ENCODE assay signal across 11 cellular contexts in genomic region chr7:2687881-2688318, GRCh38. TPM values are rescaled to one million over a fixed set of nuclear protein-coding genes. Genes with fewer than 3 reads are reported as not detected.
DNase-seq lines count a peak whose midpoint lies in the region; ATAC-seq and TF ChIP-seq lines count a peak whose summit lies in the region.
"Had no signal": no experiment of that assay in that cellular context is flagged by ENCODE, and none has a peak within 500 bp of the region (broad histone marks: within the 10 kb centered on the region; RNA-seq: fewer than 3 reads in every experiment).

A gene with protein sequence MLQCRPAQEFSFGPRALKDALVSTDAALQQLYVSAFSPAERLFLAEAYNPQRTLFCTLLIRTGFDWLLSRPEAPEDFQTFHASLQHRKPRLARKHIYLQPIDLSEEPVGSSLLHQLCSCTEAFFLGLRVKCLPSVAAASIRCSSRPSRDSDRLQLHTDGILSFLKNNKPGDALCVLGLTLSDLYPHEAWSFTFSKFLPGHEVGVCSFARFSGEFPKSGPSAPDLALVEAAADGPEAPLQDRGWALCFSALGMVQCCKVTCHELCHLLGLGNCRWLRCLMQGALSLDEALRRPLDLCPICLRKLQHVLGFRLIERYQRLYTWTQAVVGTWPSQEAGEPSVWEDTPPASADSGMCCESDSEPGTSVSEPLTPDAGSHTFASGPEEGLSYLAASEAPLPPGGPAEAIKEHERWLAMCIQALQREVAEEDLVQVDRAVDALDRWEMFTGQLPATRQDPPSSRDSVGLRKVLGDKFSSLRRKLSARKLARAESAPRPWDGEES (plus strand): TSS chr7:2688202. CDS start chr7:2700452, 12,250 bp downstream.

- H3K27me3 Mint-ChIP-seq in activated CD8-positive, alpha-beta T cell treated with anti-CD3 and anti-CD28 coated beads, Interleukin-2, amount 10 ng/mL, durations not matched to agents 7 days and 5 days (ENCODE audit: low read depth): peaks cover 46% of the 10 kb centered on the region
- H3K27me3 Mint-ChIP-seq in activated CD8-positive, alpha-beta T cell treated with anti-CD3 and anti-CD28 coated beads for 36 hours: peaks cover 42% of the 10 kb centered on the region
- peaks cover 26% of the 10 kb centered on the region for H3K27me3 Mint-ChIP-seq in activated T-helper 17 cell treated with anti-CD3 and anti-CD28 coated beads, Interleukin-2, amount 50 U/mL, for 72 hours
- peaks cover 33% of the 10 kb centered on the region for H3K27me3 Mint-ChIP-seq in activated CD4-positive, alpha-beta memory T cell treated with anti-CD3 and anti-CD28 coated beads for 36 hours

- no peaks in the 10 kb centered on the region for H3K36me3 Mint-ChIP-seq in activated CD8-positive, alpha-beta T cell treated with anti-CD3 and anti-CD28 coated beads, Interleukin-2, amount 10 ng/mL, durations not matched to agents 7 days and 5 days (ENCODE audit: low read depth)
- H3K36me3 Mint-ChIP-seq in activated CD8-positive, alpha-beta T cell treated with anti-CD3 and anti-CD28 coated beads for 36 hours (ENCODE audit: low read depth): no peaks in the 10 kb centered on the region
- H3K36me3 Mint-ChIP-seq in activated T-helper 17 cell treated with anti-CD3 and anti-CD28 coated beads, Interleukin-2, amount 50 U/mL, for 72 hours (ENCODE audit: low read depth): no peaks in the 10 kb centered on the region
- no peaks in the 10 kb centered on the region for H3K36me3 Mint-ChIP-seq in activated CD4-positive, alpha-beta memory T cell treated with anti-CD3 and anti-CD28 coated beads for 36 hours

- ATAC-seq in activated CD8-positive, alpha-beta T cell treated with anti-CD3 and anti-CD28 coated beads, Interleukin-2, amount 10 ng/mL, durations not matched to agents 7 days and 5 days: peak; percentile 10
- ATAC-seq in activated CD8-positive, alpha-beta T cell treated with anti-CD3 and anti-CD28 coated beads for 36 hours: no peak
- ATAC-seq in activated T-helper 17 cell treated with anti-CD3 and anti-CD28 coated beads, Interleukin-2, amount 50 U/mL, for 72 hours (replicated peaks): no peak
- no peak for ATAC-seq in GM21619 (IDR thresholded peaks at IDR 0.05; ENCODE audit: unreplicated experiment)

- POLR2A ChIA-PET in activated CD8-positive, alpha-beta T cell treated with anti-CD3 and anti-CD28 coated beads, Interleukin-2, amount 10 ng/mL, durations not matched to agents 7 days and 5 days (lab: Charles Lee): no interaction called here
- POLR2A ChIA-PET in activated CD8-positive, alpha-beta T cell treated with anti-CD3 and anti-CD28 coated beads for 36 hours (lab: Charles Lee): interaction anchor here (0.6 kb wide), 1 partner anchor 285 kb away, joined by 3 read pairs; the partner anchor contains the start of gene CHST12
- POLR2A ChIA-PET in activated CD4-positive, alpha-beta memory T cell treated with anti-CD3 and anti-CD28 coated beads for 36 hours (lab: Charles Lee): interaction anchor here (0.6 kb wide), 1 partner anchor 1448 kb away, joined by 4 read pairs; no protein-coding TSS in a partner anchor

- TF ChIP-seq CTCF in activated CD8-positive, alpha-beta T cell treated with anti-CD3 and anti-CD28 coated beads for 36 hours (IDR thresholded peaks at IDR 0.05): no peak

- no peaks in the 10 kb centered on the region for H3K9me3 Mint-ChIP-seq in activated CD8-positive, alpha-beta T cell treated with anti-CD3 and anti-CD28 coated beads, Interleukin-2, amount 10 ng/mL, durations not matched to agents 7 days and 5 days (ENCODE audit: insufficient read depth)
- H3K9me3 Mint-ChIP-seq in activated CD8-positive, alpha-beta T cell treated with anti-CD3 and anti-CD28 coated beads for 36 hours: no peaks in the 10 kb centered on the region
- no peaks in the 10 kb centered on the region for H3K9me3 Mint-ChIP-seq in activated T-helper 17 cell treated with anti-CD3 and anti-CD28 coated beads, Interleukin-2, amount 50 U/mL, for 72 hours
- no peaks in the 10 kb centered on the region for H3K9me3 Mint-ChIP-seq in activated CD4-positive, alpha-beta memory T cell treated with anti-CD3 and anti-CD28 coated beads for 36 hours

- H3K4me3 Mint-ChIP-seq in activated CD8-positive, alpha-beta T cell treated with anti-CD3 and anti-CD28 coated beads, Interleukin-2, amount 10 ng/mL, durations not matched to agents 7 days and 5 days: peak within 1 kb of the TSS; percentile 30
- no peak within 1 kb of the TSS for H3K4me3 Mint-ChIP-seq in activated CD8-positive, alpha-beta T cell treated with anti-CD3 and anti-CD28 coated beads for 36 hours
- peak within 1 kb of the TSS; percentile 25 for H3K4me3 Mint-ChIP-seq in activated T-helper 17 cell treated with anti-CD3 and anti-CD28 coated beads, Interleukin-2, amount 50 U/mL, for 72 hours
- H3K4me3 Mint-ChIP-seq in activated CD4-positive, alpha-beta memory T cell treated with anti-CD3 and anti-CD28 coated beads for 36 hours: no peak within 1 kb of the TSS

- intact Hi-C loops in activated CD8-positive, alpha-beta T cell treated with anti-CD3 and anti-CD28 coated beads for 36 hours (cut with micrococcal nuclease): no loop called here
- intact Hi-C loops in activated CD4-positive, alpha-beta memory T cell treated with anti-CD3 and anti-CD28 coated beads for 36 hours (cut with micrococcal nuclease): no loop called here

- DNase-seq in activated CD8-positive, alpha-beta T cell treated with anti-CD3 and anti-CD28 coated beads, Interleukin-2, amount 10 ng/mL, durations not matched to agents 7 days and 5 days: no peak
- DNase-seq in activated CD8-positive, alpha-beta T cell treated with anti-CD3 and anti-CD28 coated beads for 36 hours: no peak
- DNase-seq in iPS-NIHi11 (ENCODE audit: low spot score): peak; percentile 73
- DNase-seq in GOT3 (lab: John Stamatoyannopoulos, UW): no peak
- DNase-seq in activated CD4-positive, alpha-beta memory T cell treated with anti-CD3 and anti-CD28 coated beads for 36 hours: no peak
- DNase-seq: activated naive CD4-positive, alpha-beta T cell treated with anti-CD3 and anti-CD28 coated beads, Interleukin-2, amount 50 U/mL, for 16 hours; NCI-H526 treated with DMSO at 0.1 percent for 48 hours had no signal

- peak within 1 kb of the TSS; percentile 9 for H3K27ac ChIP-seq in temporal lobe (ENCODE audit: low read depth, low read length)
- H3K27ac ChIP-seq: thyroid gland had no signal

- no peak within 1 kb of the TSS for H3K27ac Mint-ChIP-seq in activated CD8-positive, alpha-beta T cell treated with anti-CD3 and anti-CD28 coated beads, Interleukin-2, amount 10 ng/mL, durations not matched to agents 7 days and 5 days
- no peak within 1 kb of the TSS for H3K27ac Mint-ChIP-seq in activated CD8-positive, alpha-beta T cell treated with anti-CD3 and anti-CD28 coated beads for 36 hours
- H3K27ac Mint-ChIP-seq in activated T-helper 17 cell treated with anti-CD3 and anti-CD28 coated beads, Interleukin-2, amount 50 U/mL, for 72 hours: no peak within 1 kb of the TSS
- H3K27ac Mint-ChIP-seq in activated CD4-positive, alpha-beta memory T cell treated with anti-CD3 and anti-CD28 coated beads for 36 hours: no peak within 1 kb of the TSS

- H3K4me1 Mint-ChIP-seq in activated CD8-positive, alpha-beta T cell treated with anti-CD3 and anti-CD28 coated beads, Interleukin-2, amount 10 ng/mL, durations not matched to agents 7 days and 5 days (ENCODE audit: low read depth): peaks cover 22% of the 10 kb centered on the region
- H3K4me1 Mint-ChIP-seq in activated CD8-positive, alpha-beta T cell treated with anti-CD3 and anti-CD28 coated beads for 36 hours (ENCODE audit: low read depth): peaks cover 11% of the 10 kb centered on the region
- no peaks in the 10 kb centered on the region for H3K4me1 Mint-ChIP-seq in activated T-helper 17 cell treated with anti-CD3 and anti-CD28 coated beads, Interleukin-2, amount 50 U/mL, for 72 hours
- H3K4me1 Mint-ChIP-seq in activated CD4-positive, alpha-beta memory T cell treated with anti-CD3 and anti-CD28 coated beads for 36 hours (ENCODE audit: low read depth): peaks cover 6% of the 10 kb centered on the region

- CTCF ChIA-PET in activated CD8-positive, alpha-beta T cell treated with anti-CD3 and anti-CD28 coated beads, Interleukin-2, amount 10 ng/mL, durations not matched to agents 7 days and 5 days (lab: Charles Lee): interaction anchor here (0.8 to 1.6 kb wide), 2 partner anchors 22 to 131 kb away, joined by 4 to 8 read pairs; no protein-coding TSS in a partner anchor
- CTCF ChIA-PET in activated CD8-positive, alpha-beta T cell treated with anti-CD3 and anti-CD28 coated beads for 36 hours (lab: Charles Lee): interaction anchor here (3.0 kb wide), 1 partner anchor 16 kb away, joined by 13 read pairs; no protein-coding TSS in a partner anchor
- CTCF ChIA-PET in activated CD4-positive, alpha-beta memory T cell treated with anti-CD3 and anti-CD28 coated beads for 36 hours (lab: Charles Lee): interaction anchor here (1.0 kb wide), 1 partner anchor 22 kb away, joined by 4 read pairs; no protein-coding TSS in a partner anchor

RNA-seq across cellular contexts. Expression of the gene that starts here (rescaled TPM):
- not detected for total RNA-seq in activated CD8-positive, alpha-beta T cell treated with anti-CD3 and anti-CD28 coated beads, Interleukin-2, amount 10 ng/mL, durations not matched to agents 7 days and 5 days
- under 1 TPM; 0.11 to 0.14 TPM for total RNA-seq in activated CD8-positive, alpha-beta T cell treated with anti-CD3 and anti-CD28 coated beads for 36 hours
- under 1 TPM in 1 of 2 donors, not detected in 1; 0.69 TPM for total RNA-seq in activated T-helper 17 cell treated with anti-CD3 and anti-CD28 coated beads, Interleukin-2, amount 50 U/mL, for 72 hours
- 1.5 TPM for total RNA-seq in temporal lobe
- total RNA-seq in activated CD4-positive, alpha-beta memory T cell treated with anti-CD3 and anti-CD28 coated beads for 36 hours: under 1 TPM; 0.83 to 0.94 TPM

Comparison
In these comparisons a context has a peak if more than half of its experiments do, and no peak if none do; other contexts are left out.
1. H3K4me3 Mint-ChIP-seq: peak in activated CD8-positive, alpha-beta T cell treated with anti-CD3 and anti-CD28 coated beads, Interleukin-2, amount 10 ng/mL, durations not matched to agents 7 days and 5 days (single experiment) and activated T-helper 17 cell treated with anti-CD3 and anti-CD28 coated beads, Interleukin-2, amount 50 U/mL, for 72 hours (single experiment); none in activated CD8-positive, alpha-beta T cell treated with anti-CD3 and anti-CD28 coated beads for 36 hours (single experiment) and activated CD4-positive, alpha-beta memory T cell treated with anti-CD3 and anti-CD28 coated beads for 36 hours (single experiment).
2. Peak in ATAC-seq in activated CD8-positive, alpha-beta T cell treated with anti-CD3 and anti-CD28 coated beads, Interleukin-2, amount 10 ng/mL, durations not matched to agents 7 days and 5 days; RNA of the gene not detected or under 1 TPM.